Comparison of ENCODE assay signal across 21 cellular contexts in the genomic region with DNA sequence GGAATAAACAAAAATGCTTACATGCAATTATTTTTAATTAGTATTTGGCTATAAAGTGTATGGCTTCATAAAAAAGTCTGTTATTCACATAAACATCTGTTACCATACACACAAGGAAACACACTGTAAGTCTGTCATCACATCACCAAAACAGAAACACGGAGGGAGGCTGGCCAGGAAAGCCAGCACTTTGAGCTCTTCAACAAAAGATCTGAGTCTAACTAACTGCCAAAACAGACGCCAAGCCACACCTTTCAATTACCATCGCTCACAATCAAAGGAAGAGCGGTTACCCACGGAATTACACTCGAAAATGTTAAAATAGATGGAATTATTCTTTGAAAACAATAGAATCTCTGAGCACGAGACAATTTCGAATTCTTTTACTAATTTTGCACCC. TPM values are rescaled to one million over a fixed set of nuclear protein-coding genes. Genes with fewer than 3 reads are reported as not detected.
DNase-seq lines count a peak whose midpoint lies in the region; ATAC-seq and TF ChIP-seq lines count a peak whose summit lies in the region.
"Had no signal": no experiment of that assay in that cellular context is flagged by ENCODE, and none has a peak within 500 bp of the region (broad histone marks: within the 10 kb centered on the region; RNA-seq: fewer than 3 reads in every experiment).

No MANE protein-coding gene starts in this region.

- no peaks in the 10 kb centered on the region for H3K9me3 ChIP-seq in A673 (ENCODE audit: low read depth, low read length, poor library complexity, severe bottlenecking)

- no peak overlapping the region for H3K4me2 ChIP-seq in GM23338

- DNase-seq in A673 (ENCODE audit: low spot score) (peak; percentile 31), GM23338 (ENCODE audit: low spot score) (no peak), astrocyte of the hippocampus (ENCODE audit: low read depth, low spot score) (peak; percentile 50), left cardiac atrium (no peak), NCI-H2227 (lab: John Stamatoyannopoulos, UW; ENCODE audit: unreplicated experiment) (no peak), NOMO-1 (lab: John Stamatoyannopoulos, UW; ENCODE audit: unreplicated experiment in 2 of 2) (no peak)
- DNase-seq in activated T-cell treated with anti-CD3 and anti-CD28 coated beads, Interleukin-2, amount 50 U/mL, for 1 hour: no peak
- DNase-seq: activated naive CD4-positive, alpha-beta T cell treated with anti-CD3 and anti-CD28 coated beads, Interleukin-2, amount 50 U/mL, for 16 hours; aorta; CD4-positive, CD25-positive, alpha-beta regulatory T cell; DMS153; GDM1; NCI-H187; NCI-H510A; stimulated activated CD4-positive, alpha-beta T cell treated with anti-CD3 and anti-CD28 coated beads, Interleukin-4, amount 100 ng/mL, for 4 hours had no signal

- intact Hi-C loops in A673 (cut with micrococcal nuclease; ENCODE audit: unreplicated experiment) (no loop called here), left cardiac atrium (cut with DNase I) (no loop called here)

- no peaks in the 10 kb centered on the region for H3K36me3 ChIP-seq in A673 (ENCODE audit: insufficient read depth, low read length, poor library complexity, severe bottlenecking)
- H3K36me3 ChIP-seq in GM23338 (ENCODE audit: insufficient read depth): no peaks in the 10 kb centered on the region

- no peak for ATAC-seq in GM23338
- peak; percentile 37 to 47 for ATAC-seq in left cardiac atrium
- ATAC-seq in GM19328 (IDR thresholded peaks at IDR 0.05; ENCODE audit: unreplicated experiment): no peak
- ATAC-seq: HCT116 had no signal

- H3K9me3 Mint-ChIP-seq in GM23338: no peaks in the 10 kb centered on the region
- H3K9me3 Mint-ChIP-seq: CD4-positive, CD25-positive, alpha-beta regulatory T cell; T-helper 1 cell treated with Interleukin-12 subunit alpha and Interleukin-12 subunit beta and Interleukin-4 antibody, amounts not matched to agents 30 μg/mL and 1 μg/mL, for 36 hours had no signal

- no peak overlapping the region for H3K27ac Mint-ChIP-seq in GM23338
- H3K27ac Mint-ChIP-seq: CD4-positive, CD25-positive, alpha-beta regulatory T cell; T-helper 1 cell treated with Interleukin-12 subunit alpha and Interleukin-12 subunit beta and Interleukin-4 antibody, amounts not matched to agents 30 μg/mL and 1 μg/mL, for 36 hours had no signal

- no peaks in the 10 kb centered on the region for H3K27me3 ChIP-seq in A673 (replicated peaks; ENCODE audit: insufficient read depth, low read depth, low read length, poor library complexity)
- no peaks in the 10 kb centered on the region for H3K27me3 ChIP-seq in GM23338 (ENCODE audit: insufficient read depth)

- H3K9me2 ChIP-seq in GM23338 (ENCODE audit: insufficient read depth): no peaks in the 10 kb centered on the region

- BruUV-seq in A673 (replicated peaks; lab: Mats Ljungman, UMichigan): no TSS peak

- H3K4me1 ChIP-seq in A673 (ENCODE audit: insufficient read depth, low read length, poor library complexity, severe bottlenecking) (peaks cover 8% of the 10 kb centered on the region), GM23338 (ENCODE audit: insufficient read depth) (no peaks in the 10 kb centered on the region)

- no peaks in the 10 kb centered on the region for H4K20me1 ChIP-seq in GM23338 (replicated peaks; ENCODE audit: insufficient read depth)

- peaks cover 3% of the 10 kb centered on the region for H3K27me3 Mint-ChIP-seq in GM23338 (ENCODE audit: insufficient read depth, low read depth, poor library complexity)
- H3K27me3 Mint-ChIP-seq: CD4-positive, CD25-positive, alpha-beta regulatory T cell had no signal

- no peaks in the 10 kb centered on the region; the same call in 2 of the 3 replicates for H3K36me3 Mint-ChIP-seq in GM23338 (ENCODE audit: low read depth)
- H3K36me3 Mint-ChIP-seq: CD4-positive, CD25-positive, alpha-beta regulatory T cell had no signal

- CTCF ChIA-PET in A673 (lab: Charles Lee): no interaction called here

- H3K4me1 Mint-ChIP-seq in GM23338: peaks cover 11% of the 10 kb centered on the region; the same call in 2 of the 3 replicates
- H3K4me1 Mint-ChIP-seq: CD4-positive, CD25-positive, alpha-beta regulatory T cell had no signal

- H3K79me2 ChIP-seq in GM23338 (replicated peaks; ENCODE audit: insufficient read depth): no peaks in the 10 kb centered on the region

- peak overlapping the region; percentile 56; the same call in 1 of the 2 replicates for H2AFZ ChIP-seq in GM23338

- H3F3A ChIP-seq in GM23338 (replicated peaks; ENCODE audit: low read depth): no peaks in the 10 kb centered on the region

- H3K4me3 ChIP-seq in A673 (ENCODE audit: low read depth, low read length, poor library complexity, severe bottlenecking): peak overlapping the region; percentile 19
- H3K4me3 ChIP-seq in GM23338: no peak overlapping the region
- H3K4me3 ChIP-seq: smooth muscle cell had no signal

- H3K27ac ChIP-seq in A673 (ENCODE audit: low read depth, low read length, poor library complexity, severe bottlenecking) (no peak overlapping the region), GM23338 (ENCODE audit: low read depth) (no peak overlapping the region)
- H3K27ac ChIP-seq: HL-60, VCaP had no signal

- POLR2A ChIA-PET in A673 (lab: Charles Lee; ENCODE audit: low non-redundant PET): no interaction called here

- no peak for TF ChIP-seq CTCF in A673 (conservative IDR thresholded peaks at IDR 0.05; ENCODE audit: low read depth, low read length)
- TF ChIP-seq CTCF in GM23338 (conservative IDR thresholded peaks at IDR 0.05; ENCODE audit: low read depth in 2 of 2): no peak

- H3K4me3 Mint-ChIP-seq in GM23338: no peak overlapping the region
- H3K4me3 Mint-ChIP-seq: CD4-positive, CD25-positive, alpha-beta regulatory T cell; T-helper 1 cell treated with Interleukin-12 subunit alpha and Interleukin-12 subunit beta and Interleukin-4 antibody, amounts not matched to agents 30 μg/mL and 1 μg/mL, for 36 hours had no signal

TF ChIP-seq in GM23338, 12 proteins besides CTCF, POLR2A, EP300 and RAD21:
- TF ChIP-seq ZNF114 (CRISPR knock-in tag; IDR thresholded peaks at IDR 0.05): no peak
- no peak for TF ChIP-seq ZNF331 (CRISPR knock-in tag; IDR thresholded peaks at IDR 0.05; ENCODE audit: low read depth)

RNA-seq across cellular contexts. Expression of a gene that starts 49.2 kb away (rescaled TPM):
- total RNA-seq in A673 (2021) (19.5 and 28.0 TPM in 2 replicates), left cardiac atrium (10 to 100 TPM; 10.1 to 15.7 TPM)
- 19.3 and 21.9 TPM in 2 replicates for total RNA-seq in GM23338 (2014; rRNA removed; shearing (Covaris generic))
- polyA plus RNA-seq in GM23338 (2016; fragmentation: Nextera tagmentation; extraction: Ambion mirVana): 19.2 and 21.9 TPM in 2 replicates

Comparison
In these comparisons a context has a peak if more than half of its experiments do, and no peak if none do; other contexts are left out.
1. DNase-seq: peak in A673 (single experiment) and astrocyte of the hippocampus (single experiment); none in GM23338 (single experiment), left cardiac atrium (single experiment), NCI-H2227 (single experiment), activated T-cell treated with anti-CD3 and anti-CD28 coated beads, Interleukin-2, amount 50 U/mL, for 1 hour (single experiment) and NOMO-1 (0 of 2).
2. ATAC-seq: peak in left cardiac atrium (2 of 2); none in GM23338 (single experiment) and GM19328 (single experiment).